Comparison of ENCODE assay signal across 9 cellular contexts in the genomic region with DNA sequence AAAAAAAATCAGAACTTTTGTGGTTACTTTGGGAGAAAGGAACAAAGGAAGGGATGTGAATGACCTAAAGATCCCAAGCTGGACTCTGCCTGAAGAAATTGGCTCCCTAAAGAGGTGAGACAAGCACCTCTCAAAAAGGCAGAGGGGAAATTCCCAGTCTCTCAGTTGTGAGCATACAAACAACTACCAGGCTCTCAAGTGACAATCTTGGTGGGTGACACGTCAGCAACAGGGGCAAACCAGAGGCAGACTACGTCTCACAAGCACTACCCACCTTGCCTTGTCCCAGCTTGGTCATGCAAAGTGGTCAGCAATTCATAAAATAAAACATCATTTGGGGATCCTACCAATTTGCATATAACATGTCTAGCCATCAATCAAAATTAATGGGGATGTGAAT.
"Had no signal": no experiment of that assay in that cellular context is flagged by ENCODE, and none has a peak within 500 bp of the region (broad histone marks: within the 10 kb centered on the region; RNA-seq: fewer than 3 reads in every experiment).

No MANE protein-coding gene starts in this region.

- H3K4me2 ChIP-seq: GM23338 had no signal

- DNase-seq: H9, HCEC 1CT, IMR-90, KG1 had no signal

- H2AFZ ChIP-seq: GM23338 had no signal

- FAIRE-seq: H1, H54, K562 had no signal

- H3K4me3 ChIP-seq: GM23338, K562 had no signal

- H3K9me3 Mint-ChIP-seq: GM23338, H9 had no signal

- H3K4me3 Mint-ChIP-seq: GM23338, H9 had no signal

- H3K27ac ChIP-seq: HL-60 had no signal

- H3K4me1 Mint-ChIP-seq: GM23338, H9 had no signal

- ATAC-seq: GM23338, K562 had no signal

- H3K27ac Mint-ChIP-seq: GM23338, H9 had no signal
